In genomic region chr2:201618744-201619654, GRCh38 we compare ENCODE assay signal across 10 cellular contexts. TPM values are rescaled to one million over a fixed set of nuclear protein-coding genes. Genes with fewer than 3 reads are reported as not detected.
A peak's percentile ranks its signal among the peaks of the same experiment; 100 is the strongest.
DNase-seq lines count a peak whose midpoint lies in the region; ATAC-seq and TF ChIP-seq lines count a peak whose summit lies in the region.
"Had no signal": no experiment of that assay in that cellular context is flagged by ENCODE, and none has a peak within 500 bp of the region (broad histone marks: within the 10 kb centered on the region; RNA-seq: fewer than 3 reads in every experiment).

No MANE protein-coding gene starts in this region.

- H3K27me3 Mint-ChIP-seq in T-cell: peaks cover 0 to 1% of the 10 kb centered on the region in 2 donors

- H3F3A ChIP-seq in SK-N-SH (replicated peaks; ENCODE audit: insufficient read depth): peaks cover 3% of the 10 kb centered on the region

- no peak overlapping the region for H3K4me3 ChIP-seq in SK-N-SH (ENCODE audit: low read depth in 2 of 2, low read length in 1 of 2)
- H3K4me3 ChIP-seq in cardiac fibroblast (replicated peaks in 1 of 2; ENCODE audit: low read depth in 2 of 2, low read length in 2 of 2): peak overlapping the region; percentile 24 to 45
- peak overlapping the region in 3 of 4 donors; percentile 16 to 33 (median 19) for H3K4me3 ChIP-seq in upper lobe of left lung
- H3K4me3 ChIP-seq: BLaER1 had no signal

- no peak overlapping the region for H3K27ac Mint-ChIP-seq in T-cell
- H3K27ac Mint-ChIP-seq: activated T-cell treated with anti-CD3 and anti-CD28 coated beads, Interleukin-2, amount 50 U/mL, for 72 hours had no signal

- no peak overlapping the region for H3K4me2 ChIP-seq in SK-N-SH
- H3K4me2 ChIP-seq: BLaER1 had no signal

- H3K9me3 ChIP-seq in SK-N-SH: no peaks in the 10 kb centered on the region
- no peaks in the 10 kb centered on the region for H3K9me3 ChIP-seq in upper lobe of left lung

- CTCF ChIA-PET in SK-N-SH (lab: Yijun Ruan, JAX) (no interaction called here), T-cell (lab: Charles Lee) (no interaction called here)

- H4K20me1 ChIP-seq in SK-N-SH (ENCODE audit: insufficient read depth): no peaks in the 10 kb centered on the region
- H4K20me1 ChIP-seq: BLaER1 had no signal

- H3K27me3 ChIP-seq in SK-N-SH (ENCODE audit: insufficient read depth) (no peaks in the 10 kb centered on the region), upper lobe of left lung (no peaks in the 10 kb centered on the region)
- H3K27me3 ChIP-seq: BLaER1 had no signal

- H2AFZ ChIP-seq in SK-N-SH (ENCODE audit: low read depth): no peak overlapping the region

- TF ChIP-seq POLR2A in upper lobe of left lung (IDR thresholded peaks at IDR 0.05): no peak

- H3K9me3 Mint-ChIP-seq in T-cell: no peaks in the 10 kb centered on the region
- H3K9me3 Mint-ChIP-seq: activated T-cell treated with anti-CD3 and anti-CD28 coated beads, Interleukin-2, amount 50 U/mL, for 72 hours had no signal

- H3K27ac ChIP-seq in SK-N-SH (ENCODE audit: low read depth in 2 of 2, low read length in 1 of 2) (no peak overlapping the region), upper lobe of left lung (no peak overlapping the region)
- H3K27ac ChIP-seq: BLaER1 had no signal

- ATAC-seq in SK-N-SH treated with all-trans-retinoic acid at 6 μM for 48 hours (no peak; the same call in none of the 3 replicates), upper lobe of left lung (ENCODE audit: low FRiP score in 2 of 2) (peak; percentile 87 to 92), T-cell (replicated peaks in 1 of 4) (no peak), GM18907 (IDR thresholded peaks at IDR 0.05; ENCODE audit: unreplicated experiment) (no peak)
- ATAC-seq: activated T-cell treated with anti-CD3 and anti-CD28 coated beads, Interleukin-2, amount 50 U/mL, for 72 hours had no signal

- H3K79me2 ChIP-seq in SK-N-SH (ENCODE audit: insufficient read depth): no peaks in the 10 kb centered on the region

- H3K9ac ChIP-seq in SK-N-SH: no peak overlapping the region
- H3K9ac ChIP-seq: BLaER1 had no signal

- no peak overlapping the region for H3K4me3 Mint-ChIP-seq in T-cell
- H3K4me3 Mint-ChIP-seq: activated T-cell treated with anti-CD3 and anti-CD28 coated beads, Interleukin-2, amount 50 U/mL, for 72 hours had no signal

- POLR2A ChIA-PET in SK-N-SH (lab: Yijun Ruan, JAX) (no interaction called here), T-cell (lab: Charles Lee) (no interaction called here)

- H3K4me1 Mint-ChIP-seq in T-cell: no peaks in the 10 kb centered on the region

- H3K36me3 ChIP-seq in SK-N-SH (replicated peaks in 1 of 2; ENCODE audit: control insufficient read depth in 1 of 2, insufficient read depth in 2 of 2, low read length in 1 of 2) (peaks cover 10 to 22% of the 10 kb centered on the region in 2 experiments), upper lobe of left lung (peaks cover 0 to 2% (median 0%) of the 10 kb centered on the region in 4 donors)

- TF ChIP-seq EP300 in SK-N-SH (IDR thresholded peaks at IDR 0.05; ENCODE audit: borderline replicate concordance in 1 of 2, low read depth in 1 of 2, low read length in 1 of 2) (no peak), upper lobe of left lung (IDR thresholded peaks at IDR 0.05) (no peak)

- no peaks in the 10 kb centered on the region for H3K36me3 Mint-ChIP-seq in T-cell

- TF ChIP-seq RAD21 in SK-N-SH (IDR thresholded peaks at IDR 0.05; ENCODE audit: low read length): no peak

- no peaks in the 10 kb centered on the region for H3K9me2 ChIP-seq in SK-N-SH

- DNase-seq in SK-N-SH (peak; percentile 48), cardiac fibroblast (ENCODE audit: low read depth in 2 of 2) (peak; percentile 83 to 85), left kidney (ENCODE audit: low read depth, low spot score) (peak; percentile 93), upper lobe of left lung (peak; percentile 73 to 93), T-cell (no peak)
- no peak for DNase-seq in activated naive CD4-positive, alpha-beta T cell treated with Interleukin-2 at 50 U/mL for 16 hours

- 83% methylated on average over 26 of the region's 39 CpGs for WGBS in SK-N-SH (ENCODE audit: low lambda C conversion rate)
- WGBS in upper lobe of left lung, 2 donors: 48 to 62% methylated on average over 18 to 39 of the region's 39 CpGs

- no peak for TF ChIP-seq CTCF in SK-N-SH (IDR thresholded peaks at IDR 0.05)
- TF ChIP-seq CTCF in cardiac fibroblast (IDR thresholded peaks at IDR 0.05; ENCODE audit: low read depth, low read length): peak; percentile 52
- peak in 5 of 6 experiments; percentile 23 to 63 (median 43) for TF ChIP-seq CTCF in upper lobe of left lung (IDR thresholded peaks at IDR 0.05)

- H3K4me1 ChIP-seq in SK-N-SH (ENCODE audit: control insufficient read depth in 1 of 2, insufficient read depth in 2 of 2, low read depth in 1 of 2, low read length in 1 of 2) (no peaks in the 10 kb centered on the region), upper lobe of left lung (no peaks in the 10 kb centered on the region)
- H3K4me1 ChIP-seq: BLaER1 had no signal

TF ChIP-seq in SK-N-SH, 30 proteins besides CTCF, POLR2A, EP300 and RAD21 (continues in another document):
- TF ChIP-seq MEF2A (IDR thresholded peaks at IDR 0.05; ENCODE audit: borderline replicate concordance, low read depth) (no peak), TCF12 (IDR thresholded peaks at IDR 0.05) (no peak), MAX (IDR thresholded peaks at IDR 0.05; ENCODE audit: low read depth) (no peak), RCOR1 (IDR thresholded peaks at IDR 0.05; ENCODE audit: low read length) (no peak), USF2 (IDR thresholded peaks at IDR 0.05; ENCODE audit: borderline replicate concordance, low read depth, low read length) (no peak), FOSL2 (IDR thresholded peaks at IDR 0.05; ENCODE audit: borderline replicate concordance, low read depth) (no peak), MXI1 (IDR thresholded peaks at IDR 0.05; ENCODE audit: low read depth, low read length) (no peak), TEAD4 (IDR thresholded peaks at IDR 0.05; ENCODE audit: borderline replicate concordance, insufficient read depth) (no peak), POLR2AphosphoS5 (IDR thresholded peaks at IDR 0.05; ENCODE audit: low read depth, low read length) (no peak), NRF1 (IDR thresholded peaks at IDR 0.05; ENCODE audit: low read depth, low read length) (no peak)

TF ChIP-seq in SK-N-SH treated with all-trans-retinoic acid at 6 μM for 48 hours, 23 proteins besides CTCF, POLR2A, EP300 and RAD21:
- TF ChIP-seq ZC3H10 (CRISPR knock-in tag; IDR thresholded peaks at IDR 0.05) (no peak), ARNTL (CRISPR knock-in tag; IDR thresholded peaks at IDR 0.05; ENCODE audit: borderline replicate concordance, low read depth) (no peak), CREB5 (CRISPR knock-in tag; IDR thresholded peaks at IDR 0.05; ENCODE audit: low read depth) (no peak), ZFP30 (CRISPR knock-in tag; IDR thresholded peaks at IDR 0.05) (no peak), ESRRG (CRISPR knock-in tag; IDR thresholded peaks at IDR 0.05) (no peak), TOX (CRISPR knock-in tag; IDR thresholded peaks at IDR 0.05; ENCODE audit: borderline replicate concordance) (no peak), OSR1 (CRISPR knock-in tag; IDR thresholded peaks at IDR 0.05) (no peak)
TF ChIP-seq in SK-N-SH treated with all-trans-retinoic acid at 6 μM for 48 hours: peak in this region for 0.

RNA-seq across cellular contexts. Expression of gene TMEM237, which starts 24.3 kb away (rescaled TPM):
- polyA plus RNA-seq in SK-N-SH (2012; rRNA removed): 67.2 and 90.2 TPM in 2 replicates
- 96.5 and 103 TPM in 2 replicates for polyA plus RNA-seq in SK-N-SH (2012; cell fraction: cytosol; rRNA removed)
- 29.6 and 64.4 TPM in 2 replicates for polyA plus RNA-seq in SK-N-SH (2012; cell fraction: nucleus; rRNA removed)
- 10 to 100 TPM in 5 of 6 donors, 1 to 10 TPM in 1; 8.2 to 17.0 (median 13.9) TPM for total RNA-seq in upper lobe of left lung
- total RNA-seq in T-cell: 10 to 100 TPM in 1 of 5 donors, 1 to 10 TPM in 4; 4.5 to 10.1 (median 7.8) TPM

Comparison
In these comparisons a context has a peak if more than half of its experiments do, and no peak if none do; other contexts are left out.
1. DNase-seq: peak in SK-N-SH (single experiment), cardiac fibroblast (2 of 2), left kidney (single experiment) and upper lobe of left lung (2 of 2); none in T-cell (0 of 34) and activated naive CD4-positive, alpha-beta T cell treated with Interleukin-2 at 50 U/mL for 16 hours (single experiment).
2. H3K4me3 ChIP-seq: peak in cardiac fibroblast (2 of 2) and upper lobe of left lung (3 of 4); none in SK-N-SH (0 of 2).
3. ATAC-seq: peak in upper lobe of left lung (2 of 2); none in SK-N-SH treated with all-trans-retinoic acid at 6 μM for 48 hours (single experiment), T-cell (0 of 4) and GM18907 (single experiment).